Comparison of ENCODE assay signal across 8 cellular contexts in genomic region chr4:39045791-39046221, GRCh38. TPM values are rescaled to one million over a fixed set of nuclear protein-coding genes. Genes with fewer than 3 reads are reported as not detected.
DNase-seq lines count a peak whose midpoint lies in the region; ATAC-seq and TF ChIP-seq lines count a peak whose summit lies in the region.

No MANE protein-coding gene starts in this region.

- no peaks in the 10 kb centered on the region for H3K36me3 ChIP-seq in testis (ENCODE audit: low read depth, missing control alignments)

- H3K9me3 ChIP-seq in iPS-18c (ENCODE audit: control insufficient read depth, insufficient read depth, low read length) (peaks cover 3% of the 10 kb centered on the region), testis (no peaks in the 10 kb centered on the region)

- H3K4me3 Mint-ChIP-seq in stimulated activated naive CD8-positive, alpha-beta T cell treated with anti-CD3 and anti-CD28 coated beads, Interleukin-15, Interleukin-2, amounts not matched to agents 100 ng/mL and 50 ng/mL, for 24 hours, result peak overlapping the region; percentile 92
- H3K4me3 Mint-ChIP-seq in activated T-helper 17 cell treated with anti-CD3 and anti-CD28 coated beads, Interleukin-2, amount 50 U/mL, for 72 hours, result peak overlapping the region; percentile 79

- no peaks in the 10 kb centered on the region for H3K27me3 ChIP-seq in testis

- no peaks in the 10 kb centered on the region for H3K27me3 Mint-ChIP-seq in stimulated activated naive CD8-positive, alpha-beta T cell treated with anti-CD3 and anti-CD28 coated beads, Interleukin-15, Interleukin-2, amounts not matched to agents 100 ng/mL and 50 ng/mL, for 24 hours
- no peaks in the 10 kb centered on the region for H3K27me3 Mint-ChIP-seq in activated T-helper 17 cell treated with anti-CD3 and anti-CD28 coated beads, Interleukin-2, amount 50 U/mL, for 72 hours

- H3K9me3 Mint-ChIP-seq in stimulated activated naive CD8-positive, alpha-beta T cell treated with anti-CD3 and anti-CD28 coated beads, Interleukin-15, Interleukin-2, amounts not matched to agents 100 ng/mL and 50 ng/mL, for 24 hours, result no peaks in the 10 kb centered on the region
- no peaks in the 10 kb centered on the region for H3K9me3 Mint-ChIP-seq in activated T-helper 17 cell treated with anti-CD3 and anti-CD28 coated beads, Interleukin-2, amount 50 U/mL, for 72 hours

- WGBS in testis, 2 donors, result 33 to 47% methylated on average over 3 of the region's 3 CpGs

- peaks cover 12% of the 10 kb centered on the region for H3K36me3 Mint-ChIP-seq in stimulated activated naive CD8-positive, alpha-beta T cell treated with anti-CD3 and anti-CD28 coated beads, Interleukin-15, Interleukin-2, amounts not matched to agents 100 ng/mL and 50 ng/mL, for 24 hours (ENCODE audit: low read depth)
- H3K36me3 Mint-ChIP-seq in activated T-helper 17 cell treated with anti-CD3 and anti-CD28 coated beads, Interleukin-2, amount 50 U/mL, for 72 hours (ENCODE audit: low read depth), result peaks cover 18% of the 10 kb centered on the region

- no peak for ATAC-seq in stimulated activated naive CD8-positive, alpha-beta T cell treated with anti-CD3 and anti-CD28 coated beads, Interleukin-15, Interleukin-2, amounts not matched to agents 100 U/mL and 50 U/mL, for 24 hours
- peak; percentile 31 for ATAC-seq in activated T-helper 17 cell treated with anti-CD3 and anti-CD28 coated beads, Interleukin-2, amount 50 U/mL, for 72 hours (replicated peaks)
- ATAC-seq in HG03097 (IDR thresholded peaks at IDR 0.05; ENCODE audit: low FRiP score, unreplicated experiment), result no peak

- no peak for TF ChIP-seq POLR2A in testis (IDR thresholded peaks at IDR 0.05)

- peak overlapping the region; percentile 92 for H3K27ac Mint-ChIP-seq in stimulated activated naive CD8-positive, alpha-beta T cell treated with anti-CD3 and anti-CD28 coated beads, Interleukin-15, Interleukin-2, amounts not matched to agents 100 ng/mL and 50 ng/mL, for 24 hours
- H3K27ac Mint-ChIP-seq in activated T-helper 17 cell treated with anti-CD3 and anti-CD28 coated beads, Interleukin-2, amount 50 U/mL, for 72 hours, result peak overlapping the region; percentile 78

- no peak for TF ChIP-seq CTCF in testis (IDR thresholded peaks at IDR 0.05)

- peaks cover 56% of the 10 kb centered on the region for H3K4me1 Mint-ChIP-seq in stimulated activated naive CD8-positive, alpha-beta T cell treated with anti-CD3 and anti-CD28 coated beads, Interleukin-15, Interleukin-2, amounts not matched to agents 100 ng/mL and 50 ng/mL, for 24 hours (ENCODE audit: low read depth)
- peaks cover 43% of the 10 kb centered on the region for H3K4me1 Mint-ChIP-seq in activated T-helper 17 cell treated with anti-CD3 and anti-CD28 coated beads, Interleukin-2, amount 50 U/mL, for 72 hours

- H3K4me1 ChIP-seq in testis, result peaks cover 14% of the 10 kb centered on the region

- peak overlapping the region; percentile 39 to 93 for H3K27ac ChIP-seq in testis

- DNase-seq in stimulated activated naive CD8-positive, alpha-beta T cell treated with anti-CD3 and anti-CD28 coated beads, Interleukin-15, Interleukin-2, amounts not matched to agents 100 U/mL and 50 U/mL, for 24 hours, result no peak
- DNase-seq in testis (peak; percentile 19), inferior parietal cortex (ENCODE audit: extremely low spot score) (no peak)
- DNase-seq in activated CD8-positive, alpha-beta memory T cell treated with anti-CD3 and anti-CD28 coated beads, Interleukin-2, amount 50 U/mL, for 48 hours, result no peak

- intact Hi-C loops in testis (cut with DNase I; ENCODE audit: low total_unique reads), result no loop called here

- peak overlapping the region; percentile 74; the same call in 1 of the 2 replicates for H3K4me3 ChIP-seq in iPS-18c (ENCODE audit: insufficient read depth, low read depth, low read length)
- peak overlapping the region; percentile 64 to 91 for H3K4me3 ChIP-seq in testis

RNA-seq across cellular contexts. Expression of gene TMEM156, which starts 13.6 kb away (rescaled TPM):
- 10 to 100 TPM; 25.7 to 37.9 TPM for total RNA-seq in activated T-helper 17 cell treated with anti-CD3 and anti-CD28 coated beads, Interleukin-2, amount 50 U/mL, for 72 hours
- total RNA-seq in testis, result not detected
- polyA plus RNA-seq in testis (ENCODE audit: insufficient read depth, low read depth, low replicate concordance), result 0.86 TPM

RNA-seq across cellular contexts. Expression of gene KLHL5, which starts 16.2 kb away (rescaled TPM):
- total RNA-seq in activated T-helper 17 cell treated with anti-CD3 and anti-CD28 coated beads, Interleukin-2, amount 50 U/mL, for 72 hours, result 10 to 100 TPM; 19.4 to 28.1 TPM
- total RNA-seq in testis, result 10 to 100 TPM; 11.0 to 14.4 TPM
- polyA plus RNA-seq in testis (ENCODE audit: insufficient read depth, low read depth, low replicate concordance), result 20.9 TPM

Comparison
In these comparisons a context has a peak if more than half of its experiments do, and no peak if none do; other contexts are left out.
1. RNA of gene TMEM156, which starts 13.6 kb away (total RNA-seq): 25.7 to 37.9 TPM in activated T-helper 17 cell treated with anti-CD3 and anti-CD28 coated beads, Interleukin-2, amount 50 U/mL, for 72 hours; not detected in testis; every median in the first group is over 10 times any median in the second.